ENCODE assay signal across 1 cellular context in the genomic region with DNA sequence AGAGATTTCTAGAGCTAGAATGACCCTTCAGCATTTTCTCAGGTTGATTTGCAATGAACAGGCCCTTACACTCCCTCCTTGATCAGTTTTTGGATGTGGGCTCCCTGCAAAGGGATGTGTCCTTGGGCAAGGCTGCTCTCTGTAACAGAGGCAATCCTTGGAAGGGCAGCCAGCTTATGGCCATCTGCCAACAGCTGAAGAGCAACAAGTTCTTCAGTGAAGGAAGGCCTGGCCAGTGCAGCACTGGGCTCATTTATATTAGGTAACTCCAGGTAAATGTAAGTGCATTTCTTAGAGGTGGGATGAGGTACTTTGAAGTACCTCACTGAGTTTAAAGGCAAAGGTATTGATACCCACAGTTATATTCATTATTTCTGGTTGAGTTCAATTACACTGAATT.
TF ChIP-seq lines count a peak whose summit lies in the region.

No MANE protein-coding gene starts in this region.

TF ChIP-seq in H1, 55 proteins besides CTCF, POLR2A, EP300 and RAD21:
- TF ChIP-seq, protein P1, sequence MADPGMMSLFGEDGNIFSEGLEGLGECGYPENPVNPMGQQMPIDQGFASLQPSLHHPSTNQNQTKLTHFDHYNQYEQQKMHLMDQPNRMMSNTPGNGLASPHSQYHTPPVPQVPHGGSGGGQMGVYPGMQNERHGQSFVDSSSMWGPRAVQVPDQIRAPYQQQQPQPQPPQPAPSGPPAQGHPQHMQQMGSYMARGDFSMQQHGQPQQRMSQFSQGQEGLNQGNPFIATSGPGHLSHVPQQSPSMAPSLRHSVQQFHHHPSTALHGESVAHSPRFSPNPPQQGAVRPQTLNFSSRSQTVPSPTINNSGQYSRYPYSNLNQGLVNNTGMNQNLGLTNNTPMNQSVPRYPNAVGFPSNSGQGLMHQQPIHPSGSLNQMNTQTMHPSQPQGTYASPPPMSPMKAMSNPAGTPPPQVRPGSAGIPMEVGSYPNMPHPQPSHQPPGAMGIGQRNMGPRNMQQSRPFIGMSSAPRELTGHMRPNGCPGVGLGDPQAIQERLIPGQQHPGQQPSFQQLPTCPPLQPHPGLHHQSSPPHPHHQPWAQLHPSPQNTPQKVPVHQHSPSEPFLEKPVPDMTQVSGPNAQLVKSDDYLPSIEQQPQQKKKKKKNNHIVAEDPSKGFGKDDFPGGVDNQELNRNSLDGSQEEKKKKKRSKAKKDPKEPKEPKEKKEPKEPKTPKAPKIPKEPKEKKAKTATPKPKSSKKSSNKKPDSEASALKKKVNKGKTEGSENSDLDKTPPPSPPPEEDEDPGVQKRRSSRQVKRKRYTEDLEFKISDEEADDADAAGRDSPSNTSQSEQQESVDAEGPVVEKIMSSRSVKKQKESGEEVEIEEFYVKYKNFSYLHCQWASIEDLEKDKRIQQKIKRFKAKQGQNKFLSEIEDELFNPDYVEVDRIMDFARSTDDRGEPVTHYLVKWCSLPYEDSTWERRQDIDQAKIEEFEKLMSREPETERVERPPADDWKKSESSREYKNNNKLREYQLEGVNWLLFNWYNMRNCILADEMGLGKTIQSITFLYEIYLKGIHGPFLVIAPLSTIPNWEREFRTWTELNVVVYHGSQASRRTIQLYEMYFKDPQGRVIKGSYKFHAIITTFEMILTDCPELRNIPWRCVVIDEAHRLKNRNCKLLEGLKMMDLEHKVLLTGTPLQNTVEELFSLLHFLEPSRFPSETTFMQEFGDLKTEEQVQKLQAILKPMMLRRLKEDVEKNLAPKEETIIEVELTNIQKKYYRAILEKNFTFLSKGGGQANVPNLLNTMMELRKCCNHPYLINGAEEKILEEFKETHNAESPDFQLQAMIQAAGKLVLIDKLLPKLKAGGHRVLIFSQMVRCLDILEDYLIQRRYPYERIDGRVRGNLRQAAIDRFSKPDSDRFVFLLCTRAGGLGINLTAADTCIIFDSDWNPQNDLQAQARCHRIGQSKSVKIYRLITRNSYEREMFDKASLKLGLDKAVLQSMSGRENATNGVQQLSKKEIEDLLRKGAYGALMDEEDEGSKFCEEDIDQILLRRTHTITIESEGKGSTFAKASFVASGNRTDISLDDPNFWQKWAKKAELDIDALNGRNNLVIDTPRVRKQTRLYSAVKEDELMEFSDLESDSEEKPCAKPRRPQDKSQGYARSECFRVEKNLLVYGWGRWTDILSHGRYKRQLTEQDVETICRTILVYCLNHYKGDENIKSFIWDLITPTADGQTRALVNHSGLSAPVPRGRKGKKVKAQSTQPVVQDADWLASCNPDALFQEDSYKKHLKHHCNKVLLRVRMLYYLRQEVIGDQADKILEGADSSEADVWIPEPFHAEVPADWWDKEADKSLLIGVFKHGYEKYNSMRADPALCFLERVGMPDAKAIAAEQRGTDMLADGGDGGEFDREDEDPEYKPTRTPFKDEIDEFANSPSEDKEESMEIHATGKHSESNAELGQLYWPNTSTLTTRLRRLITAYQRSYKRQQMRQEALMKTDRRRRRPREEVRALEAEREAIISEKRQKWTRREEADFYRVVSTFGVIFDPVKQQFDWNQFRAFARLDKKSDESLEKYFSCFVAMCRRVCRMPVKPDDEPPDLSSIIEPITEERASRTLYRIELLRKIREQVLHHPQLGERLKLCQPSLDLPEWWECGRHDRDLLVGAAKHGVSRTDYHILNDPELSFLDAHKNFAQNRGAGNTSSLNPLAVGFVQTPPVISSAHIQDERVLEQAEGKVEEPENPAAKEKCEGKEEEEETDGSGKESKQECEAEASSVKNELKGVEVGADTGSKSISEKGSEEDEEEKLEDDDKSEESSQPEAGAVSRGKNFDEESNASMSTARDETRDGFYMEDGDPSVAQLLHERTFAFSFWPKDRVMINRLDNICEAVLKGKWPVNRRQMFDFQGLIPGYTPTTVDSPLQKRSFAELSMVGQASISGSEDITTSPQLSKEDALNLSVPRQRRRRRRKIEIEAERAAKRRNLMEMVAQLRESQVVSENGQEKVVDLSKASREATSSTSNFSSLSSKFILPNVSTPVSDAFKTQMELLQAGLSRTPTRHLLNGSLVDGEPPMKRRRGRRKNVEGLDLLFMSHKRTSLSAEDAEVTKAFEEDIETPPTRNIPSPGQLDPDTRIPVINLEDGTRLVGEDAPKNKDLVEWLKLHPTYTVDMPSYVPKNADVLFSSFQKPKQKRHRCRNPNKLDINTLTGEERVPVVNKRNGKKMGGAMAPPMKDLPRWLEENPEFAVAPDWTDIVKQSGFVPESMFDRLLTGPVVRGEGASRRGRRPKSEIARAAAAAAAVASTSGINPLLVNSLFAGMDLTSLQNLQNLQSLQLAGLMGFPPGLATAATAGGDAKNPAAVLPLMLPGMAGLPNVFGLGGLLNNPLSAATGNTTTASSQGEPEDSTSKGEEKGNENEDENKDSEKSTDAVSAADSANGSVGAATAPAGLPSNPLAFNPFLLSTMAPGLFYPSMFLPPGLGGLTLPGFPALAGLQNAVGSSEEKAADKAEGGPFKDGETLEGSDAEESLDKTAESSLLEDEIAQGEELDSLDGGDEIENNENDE (IDR thresholded peaks at IDR 0.05; ENCODE audit: insufficient replicate concordance, low read length), result no peak
- TF ChIP-seq SIRT6 (IDR thresholded peaks at IDR 0.05; ENCODE audit: low read length) (no peak), JUND (IDR thresholded peaks at IDR 0.05; ENCODE audit: low read length) (no peak), SP1 (IDR thresholded peaks at IDR 0.05; ENCODE audit: low read depth, low read length) (no peak), TCF12 (IDR thresholded peaks at IDR 0.05; ENCODE audit: low read depth, low read length) (no peak), SRF (IDR thresholded peaks at IDR 0.05; ENCODE audit: low read depth, low read length) (no peak), BCL11A (IDR thresholded peaks at IDR 0.05; ENCODE audit: low read depth in 2 of 2, low read length in 2 of 2) (no peak), RXRA (IDR thresholded peaks at IDR 0.05; ENCODE audit: insufficient read depth, low read depth, low read length) (no peak), TAF7 (optimal IDR thresholded peaks at IDR 0.05; ENCODE audit: borderline replicate concordance, low read depth, low read length) (no peak), NANOG (IDR thresholded peaks at IDR 0.05; ENCODE audit: insufficient read depth, low read depth, low read length, poor library complexity, severe bottlenecking) (no peak), TEAD4 (IDR thresholded peaks at IDR 0.05; ENCODE audit: low read depth, low read length) (no peak)
- TF ChIP-seq, protein P2, sequence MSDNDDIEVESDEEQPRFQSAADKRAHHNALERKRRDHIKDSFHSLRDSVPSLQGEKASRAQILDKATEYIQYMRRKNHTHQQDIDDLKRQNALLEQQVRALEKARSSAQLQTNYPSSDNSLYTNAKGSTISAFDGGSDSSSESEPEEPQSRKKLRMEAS (IDR thresholded peaks at IDR 0.05), result no peak
